Comparison of ENCODE assay signal across 1 cellular context in the genomic region with DNA sequence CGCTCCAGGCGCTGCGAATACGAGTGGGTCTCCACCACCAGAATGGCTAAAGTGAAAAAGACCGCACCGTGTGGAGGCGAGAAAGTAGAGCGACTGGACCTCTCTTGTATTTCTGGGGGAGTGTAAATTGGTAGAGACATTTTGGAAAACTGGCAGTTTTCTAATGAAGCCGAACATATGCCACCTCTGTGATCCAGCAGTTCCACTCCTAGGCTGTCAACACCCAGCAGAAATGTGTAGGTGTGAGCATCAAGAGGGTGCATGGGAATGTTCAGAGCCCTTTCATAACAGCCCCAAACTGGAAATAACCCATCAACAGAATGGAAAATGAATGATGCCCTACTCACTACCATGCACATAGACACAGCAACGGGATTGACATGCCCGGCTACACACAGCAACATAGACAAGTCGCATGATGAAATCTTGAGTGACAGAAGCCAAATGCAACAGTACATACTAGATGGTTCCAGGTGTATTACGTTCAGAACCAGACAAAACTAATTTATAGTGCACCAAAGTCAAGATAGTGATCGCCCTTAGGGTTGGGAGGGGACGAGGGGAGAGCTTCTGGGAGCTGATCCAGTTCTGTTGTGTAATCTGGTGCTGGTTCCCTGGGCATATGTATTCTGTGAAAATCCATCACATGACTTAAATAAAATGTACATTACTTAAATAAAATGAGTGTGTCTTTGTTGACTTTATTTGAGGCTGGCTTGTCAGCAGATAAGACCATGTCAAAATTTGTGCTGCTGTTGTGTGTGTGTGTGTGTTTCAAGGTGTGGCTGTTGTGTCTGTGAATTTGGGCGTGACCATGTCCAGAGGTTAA.
TF ChIP-seq lines count a peak whose summit lies in the region.

No MANE protein-coding gene starts in this region.

TF ChIP-seq in K562, 482 proteins besides CTCF, POLR2A, EP300 and RAD21 (continued from another document and continues in another):
- TF ChIP-seq, protein P1, sequence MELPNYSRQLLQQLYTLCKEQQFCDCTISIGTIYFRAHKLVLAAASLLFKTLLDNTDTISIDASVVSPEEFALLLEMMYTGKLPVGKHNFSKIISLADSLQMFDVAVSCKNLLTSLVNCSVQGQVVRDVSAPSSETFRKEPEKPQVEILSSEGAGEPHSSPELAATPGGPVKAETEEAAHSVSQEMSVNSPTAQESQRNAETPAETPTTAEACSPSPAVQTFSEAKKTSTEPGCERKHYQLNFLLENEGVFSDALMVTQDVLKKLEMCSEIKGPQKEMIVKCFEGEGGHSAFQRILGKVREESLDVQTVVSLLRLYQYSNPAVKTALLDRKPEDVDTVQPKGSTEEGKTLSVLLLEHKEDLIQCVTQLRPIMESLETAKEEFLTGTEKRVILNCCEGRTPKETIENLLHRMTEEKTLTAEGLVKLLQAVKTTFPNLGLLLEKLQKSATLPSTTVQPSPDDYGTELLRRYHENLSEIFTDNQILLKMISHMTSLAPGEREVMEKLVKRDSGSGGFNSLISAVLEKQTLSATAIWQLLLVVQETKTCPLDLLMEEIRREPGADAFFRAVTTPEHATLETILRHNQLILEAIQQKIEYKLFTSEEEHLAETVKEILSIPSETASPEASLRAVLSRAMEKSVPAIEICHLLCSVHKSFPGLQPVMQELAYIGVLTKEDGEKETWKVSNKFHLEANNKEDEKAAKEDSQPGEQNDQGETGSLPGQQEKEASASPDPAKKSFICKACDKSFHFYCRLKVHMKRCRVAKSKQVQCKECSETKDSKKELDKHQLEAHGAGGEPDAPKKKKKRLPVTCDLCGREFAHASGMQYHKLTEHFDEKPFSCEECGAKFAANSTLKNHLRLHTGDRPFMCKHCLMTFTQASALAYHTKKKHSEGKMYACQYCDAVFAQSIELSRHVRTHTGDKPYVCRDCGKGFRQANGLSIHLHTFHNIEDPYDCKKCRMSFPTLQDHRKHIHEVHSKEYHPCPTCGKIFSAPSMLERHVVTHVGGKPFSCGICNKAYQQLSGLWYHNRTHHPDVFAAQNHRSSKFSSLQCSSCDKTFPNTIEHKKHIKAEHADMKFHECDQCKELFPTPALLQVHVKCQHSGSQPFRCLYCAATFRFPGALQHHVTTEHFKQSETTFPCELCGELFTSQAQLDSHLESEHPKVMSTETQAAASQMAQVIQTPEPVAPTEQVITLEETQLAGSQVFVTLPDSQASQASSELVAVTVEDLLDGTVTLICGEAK (IDR thresholded peaks at IDR 0.05): no peak; the same call in 1 of the 2 replicates
- TF ChIP-seq, protein P1 (CRISPR knock-in tag; IDR thresholded peaks at IDR 0.05): no peak
- no peak for TF ChIP-seq CBX5 (IDR thresholded peaks at IDR 0.05; ENCODE audit: borderline replicate concordance, low read depth)
- no peak for TF ChIP-seq EWSR1 (IDR thresholded peaks at IDR 0.05; ENCODE audit: borderline replicate concordance, low read depth, partially characterized antibody)
- no peak for TF ChIP-seq ZNF561 (CRISPR knock-in tag; conservative IDR thresholded peaks at IDR 0.05)
- TF ChIP-seq CHD4 (IDR thresholded peaks at IDR 0.05; ENCODE audit: insufficient read depth, insufficient replicate concordance, low read depth, low read length, poor library complexity, severe bottlenecking): no peak
- no peak for TF ChIP-seq CREBBP (IDR thresholded peaks at IDR 0.05; ENCODE audit: low read depth, low read length)
- TF ChIP-seq MAFK (IDR thresholded peaks at IDR 0.05; ENCODE audit: low read length): no peak
- TF ChIP-seq ZKSCAN3 (CRISPR knock-in tag; IDR thresholded peaks at IDR 0.05): no peak
- TF ChIP-seq MAZ (CRISPR knock-in tag; conservative IDR thresholded peaks at IDR 0.05 in 1 of 2, IDR thresholded peaks at IDR 0.05 in 1 of 2): no peak
- no peak for TF ChIP-seq ZNF143 (CRISPR knock-in tag; IDR thresholded peaks at IDR 0.05)
- no peak for TF ChIP-seq TEAD2 (tag; IDR thresholded peaks at IDR 0.05)
- TF ChIP-seq MCM3 (IDR thresholded peaks at IDR 0.05): no peak
- no peak for TF ChIP-seq ZNF347 (CRISPR knock-in tag; IDR thresholded peaks at IDR 0.05; ENCODE audit: low read depth)
- TF ChIP-seq MXI1 (IDR thresholded peaks at IDR 0.05; ENCODE audit: low read depth, low read length): no peak
- TF ChIP-seq, protein P2, sequence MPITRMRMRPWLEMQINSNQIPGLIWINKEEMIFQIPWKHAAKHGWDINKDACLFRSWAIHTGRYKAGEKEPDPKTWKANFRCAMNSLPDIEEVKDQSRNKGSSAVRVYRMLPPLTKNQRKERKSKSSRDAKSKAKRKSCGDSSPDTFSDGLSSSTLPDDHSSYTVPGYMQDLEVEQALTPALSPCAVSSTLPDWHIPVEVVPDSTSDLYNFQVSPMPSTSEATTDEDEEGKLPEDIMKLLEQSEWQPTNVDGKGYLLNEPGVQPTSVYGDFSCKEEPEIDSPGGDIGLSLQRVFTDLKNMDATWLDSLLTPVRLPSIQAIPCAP (CRISPR knock-in tag; IDR thresholded peaks at IDR 0.05; ENCODE audit: borderline replicate concordance): peak; percentile 18; the same call in 1 of the 2 replicates
- no peak for TF ChIP-seq KAT8 (IDR thresholded peaks at IDR 0.05; ENCODE audit: low read depth)
- TF ChIP-seq, protein P3, sequence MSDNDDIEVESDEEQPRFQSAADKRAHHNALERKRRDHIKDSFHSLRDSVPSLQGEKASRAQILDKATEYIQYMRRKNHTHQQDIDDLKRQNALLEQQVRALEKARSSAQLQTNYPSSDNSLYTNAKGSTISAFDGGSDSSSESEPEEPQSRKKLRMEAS (CRISPR knock-in tag; IDR thresholded peaks at IDR 0.05): peak; percentile 13; the same call in 1 of the 2 replicates
- TF ChIP-seq, protein P4, sequence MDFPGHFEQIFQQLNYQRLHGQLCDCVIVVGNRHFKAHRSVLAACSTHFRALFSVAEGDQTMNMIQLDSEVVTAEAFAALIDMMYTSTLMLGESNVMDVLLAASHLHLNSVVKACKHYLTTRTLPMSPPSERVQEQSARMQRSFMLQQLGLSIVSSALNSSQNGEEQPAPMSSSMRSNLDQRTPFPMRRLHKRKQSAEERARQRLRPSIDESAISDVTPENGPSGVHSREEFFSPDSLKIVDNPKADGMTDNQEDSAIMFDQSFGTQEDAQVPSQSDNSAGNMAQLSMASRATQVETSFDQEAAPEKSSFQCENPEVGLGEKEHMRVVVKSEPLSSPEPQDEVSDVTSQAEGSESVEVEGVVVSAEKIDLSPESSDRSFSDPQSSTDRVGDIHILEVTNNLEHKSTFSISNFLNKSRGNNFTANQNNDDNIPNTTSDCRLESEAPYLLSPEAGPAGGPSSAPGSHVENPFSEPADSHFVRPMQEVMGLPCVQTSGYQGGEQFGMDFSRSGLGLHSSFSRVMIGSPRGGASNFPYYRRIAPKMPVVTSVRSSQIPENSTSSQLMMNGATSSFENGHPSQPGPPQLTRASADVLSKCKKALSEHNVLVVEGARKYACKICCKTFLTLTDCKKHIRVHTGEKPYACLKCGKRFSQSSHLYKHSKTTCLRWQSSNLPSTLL (IDR thresholded peaks at IDR 0.05): no peak
- TF ChIP-seq, protein P5, sequence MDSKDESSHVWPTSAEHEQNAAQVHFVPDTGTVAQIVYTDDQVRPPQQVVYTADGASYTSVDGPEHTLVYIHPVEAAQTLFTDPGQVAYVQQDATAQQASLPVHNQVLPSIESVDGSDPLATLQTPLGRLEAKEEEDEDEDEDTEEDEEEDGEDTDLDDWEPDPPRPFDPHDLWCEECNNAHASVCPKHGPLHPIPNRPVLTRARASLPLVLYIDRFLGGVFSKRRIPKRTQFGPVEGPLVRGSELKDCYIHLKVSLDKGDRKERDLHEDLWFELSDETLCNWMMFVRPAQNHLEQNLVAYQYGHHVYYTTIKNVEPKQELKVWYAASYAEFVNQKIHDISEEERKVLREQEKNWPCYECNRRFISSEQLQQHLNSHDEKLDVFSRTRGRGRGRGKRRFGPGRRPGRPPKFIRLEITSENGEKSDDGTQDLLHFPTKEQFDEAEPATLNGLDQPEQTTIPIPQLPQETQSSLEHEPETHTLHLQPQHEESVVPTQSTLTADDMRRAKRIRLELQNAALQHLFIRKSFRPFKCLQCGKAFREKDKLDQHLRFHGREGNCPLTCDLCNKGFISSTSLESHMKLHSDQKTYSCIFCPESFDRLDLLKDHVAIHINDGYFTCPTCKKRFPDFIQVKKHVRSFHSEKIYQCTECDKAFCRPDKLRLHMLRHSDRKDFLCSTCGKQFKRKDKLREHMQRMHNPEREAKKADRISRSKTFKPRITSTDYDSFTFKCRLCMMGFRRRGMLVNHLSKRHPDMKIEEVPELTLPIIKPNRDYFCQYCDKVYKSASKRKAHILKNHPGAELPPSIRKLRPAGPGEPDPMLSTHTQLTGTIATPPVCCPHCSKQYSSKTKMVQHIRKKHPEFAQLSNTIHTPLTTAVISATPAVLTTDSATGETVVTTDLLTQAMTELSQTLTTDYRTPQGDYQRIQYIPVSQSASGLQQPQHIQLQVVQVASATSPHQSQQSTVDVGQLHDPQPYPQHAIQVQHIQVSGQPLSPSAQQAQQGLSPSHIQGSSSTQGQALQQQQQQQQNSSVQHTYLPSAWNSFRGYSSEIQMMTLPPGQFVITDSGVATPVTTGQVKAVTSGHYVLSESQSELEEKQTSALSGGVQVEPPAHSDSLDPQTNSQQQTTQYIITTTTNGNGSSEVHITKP (IDR thresholded peaks at IDR 0.05; ENCODE audit: partially characterized antibody): no peak
- TF ChIP-seq WHSC1 (IDR thresholded peaks at IDR 0.05; ENCODE audit: low read length): no peak
- TF ChIP-seq SPI1 (IDR thresholded peaks at IDR 0.05; ENCODE audit: borderline replicate concordance, low read depth, low read length): no peak
- TF ChIP-seq HDGF (IDR thresholded peaks at IDR 0.05): no peak
- no peak for TF ChIP-seq DDX20 (tag; IDR thresholded peaks at IDR 0.05; ENCODE audit: low read depth)
